Comparison of ENCODE assay signal across 1 cellular context in the genomic region with DNA sequence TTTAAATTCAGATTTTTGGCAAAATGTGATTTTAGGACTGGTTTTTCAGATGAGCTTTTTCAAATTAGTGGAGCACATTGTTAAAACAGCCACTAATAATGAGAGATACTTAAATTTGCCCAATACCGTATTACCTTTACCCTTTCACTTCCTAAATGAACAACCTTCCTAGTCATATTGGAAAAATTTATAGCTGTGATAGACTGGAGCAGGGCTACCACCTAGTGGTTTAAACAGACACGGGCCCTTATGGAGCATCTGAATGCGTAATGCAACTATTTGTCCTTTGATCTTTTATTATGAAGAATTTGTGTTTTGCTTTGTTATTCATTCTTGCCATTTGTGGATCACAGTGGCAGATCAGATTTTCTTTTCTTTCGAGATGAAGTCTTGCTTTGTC.
TF ChIP-seq lines count a peak whose summit lies in the region.

No MANE protein-coding gene starts in this region.

TF ChIP-seq in GM12878, 131 proteins besides CTCF, POLR2A, EP300 and RAD21 (continued from another document):
- TF ChIP-seq, protein P1, sequence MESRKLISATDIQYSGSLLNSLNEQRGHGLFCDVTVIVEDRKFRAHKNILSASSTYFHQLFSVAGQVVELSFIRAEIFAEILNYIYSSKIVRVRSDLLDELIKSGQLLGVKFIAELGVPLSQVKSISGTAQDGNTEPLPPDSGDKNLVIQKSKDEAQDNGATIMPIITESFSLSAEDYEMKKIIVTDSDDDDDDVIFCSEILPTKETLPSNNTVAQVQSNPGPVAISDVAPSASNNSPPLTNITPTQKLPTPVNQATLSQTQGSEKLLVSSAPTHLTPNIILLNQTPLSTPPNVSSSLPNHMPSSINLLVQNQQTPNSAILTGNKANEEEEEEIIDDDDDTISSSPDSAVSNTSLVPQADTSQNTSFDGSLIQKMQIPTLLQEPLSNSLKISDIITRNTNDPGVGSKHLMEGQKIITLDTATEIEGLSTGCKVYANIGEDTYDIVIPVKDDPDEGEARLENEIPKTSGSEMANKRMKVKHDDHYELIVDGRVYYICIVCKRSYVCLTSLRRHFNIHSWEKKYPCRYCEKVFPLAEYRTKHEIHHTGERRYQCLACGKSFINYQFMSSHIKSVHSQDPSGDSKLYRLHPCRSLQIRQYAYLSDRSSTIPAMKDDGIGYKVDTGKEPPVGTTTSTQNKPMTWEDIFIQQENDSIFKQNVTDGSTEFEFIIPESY (IDR thresholded peaks at IDR 0.05), result peak; percentile 85; the same call in 1 of the 2 replicates
- TF ChIP-seq, protein P2, sequence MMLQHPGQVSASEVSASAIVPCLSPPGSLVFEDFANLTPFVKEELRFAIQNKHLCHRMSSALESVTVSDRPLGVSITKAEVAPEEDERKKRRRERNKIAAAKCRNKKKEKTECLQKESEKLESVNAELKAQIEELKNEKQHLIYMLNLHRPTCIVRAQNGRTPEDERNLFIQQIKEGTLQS (IDR thresholded peaks at IDR 0.05; ENCODE audit: borderline replicate concordance, extremely low read depth, low read depth, low read length), result no peak
- TF ChIP-seq, protein P3, sequence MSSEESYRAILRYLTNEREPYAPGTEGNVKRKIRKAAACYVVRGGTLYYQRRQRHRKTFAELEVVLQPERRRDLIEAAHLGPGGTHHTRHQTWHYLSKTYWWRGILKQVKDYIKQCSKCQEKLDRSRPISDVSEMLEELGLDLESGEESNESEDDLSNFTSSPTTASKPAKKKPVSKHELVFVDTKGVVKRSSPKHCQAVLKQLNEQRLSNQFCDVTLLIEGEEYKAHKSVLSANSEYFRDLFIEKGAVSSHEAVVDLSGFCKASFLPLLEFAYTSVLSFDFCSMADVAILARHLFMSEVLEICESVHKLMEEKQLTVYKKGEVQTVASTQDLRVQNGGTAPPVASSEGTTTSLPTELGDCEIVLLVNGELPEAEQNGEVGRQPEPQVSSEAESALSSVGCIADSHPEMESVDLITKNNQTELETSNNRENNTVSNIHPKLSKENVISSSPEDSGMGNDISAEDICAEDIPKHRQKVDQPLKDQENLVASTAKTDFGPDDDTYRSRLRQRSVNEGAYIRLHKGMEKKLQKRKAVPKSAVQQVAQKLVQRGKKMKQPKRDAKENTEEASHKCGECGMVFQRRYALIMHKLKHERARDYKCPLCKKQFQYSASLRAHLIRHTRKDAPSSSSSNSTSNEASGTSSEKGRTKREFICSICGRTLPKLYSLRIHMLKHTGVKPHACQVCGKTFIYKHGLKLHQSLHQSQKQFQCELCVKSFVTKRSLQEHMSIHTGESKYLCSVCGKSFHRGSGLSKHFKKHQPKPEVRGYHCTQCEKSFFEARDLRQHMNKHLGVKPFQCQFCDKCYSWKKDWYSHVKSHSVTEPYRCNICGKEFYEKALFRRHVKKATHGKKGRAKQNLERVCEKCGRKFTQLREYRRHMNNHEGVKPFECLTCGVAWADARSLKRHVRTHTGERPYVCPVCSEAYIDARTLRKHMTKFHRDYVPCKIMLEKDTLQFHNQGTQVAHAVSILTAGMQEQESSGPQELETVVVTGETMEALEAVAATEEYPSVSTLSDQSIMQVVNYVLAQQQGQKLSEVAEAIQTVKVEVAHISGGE (CRISPR knock-in tag; IDR thresholded peaks at IDR 0.05), result no peak
- TF ChIP-seq TCF3 (IDR thresholded peaks at IDR 0.05; ENCODE audit: borderline replicate concordance, insufficient read depth, low read depth, low read length) (no peak), YBX1 (IDR thresholded peaks at IDR 0.05) (no peak), HCFC1 (IDR thresholded peaks at IDR 0.05; ENCODE audit: low read length) (no peak), MTA2 (IDR thresholded peaks at IDR 0.05; ENCODE audit: low read depth) (peak; percentile 47; the same call in 1 of the 2 replicates), BHLHE40 (IDR thresholded peaks at IDR 0.05; ENCODE audit: borderline replicate concordance in 1 of 2, low read depth in 2 of 2, low read length in 1 of 2) (no peak), SREBF2 (IDR thresholded peaks at IDR 0.05; ENCODE audit: low read length) (no peak), NR2F1 (conservative IDR thresholded peaks at IDR 0.05) (peak; percentile 92), MTA3 (IDR thresholded peaks at IDR 0.05; ENCODE audit: borderline replicate concordance, low read length) (no peak), CEBPB (IDR thresholded peaks at IDR 0.05; ENCODE audit: borderline replicate concordance in 1 of 2, low read depth in 2 of 2, low read length in 2 of 2) (no peak), CREB1 (IDR thresholded peaks at IDR 0.05; ENCODE audit: low read depth) (no peak), ZNF384 (IDR thresholded peaks at IDR 0.05; ENCODE audit: borderline replicate concordance, low read depth, low read length) (no peak), JUNB (IDR thresholded peaks at IDR 0.05) (peak; percentile 79), CBX3 (IDR thresholded peaks at IDR 0.05; ENCODE audit: borderline replicate concordance, low read depth) (no peak), FOXM1 (IDR thresholded peaks at IDR 0.05; ENCODE audit: low read depth, low read length) (no peak), BACH1 (IDR thresholded peaks at IDR 0.05; ENCODE audit: borderline replicate concordance) (no peak), TBL1XR1 (IDR thresholded peaks at IDR 0.05; ENCODE audit: low read depth, low read length) (no peak), POLR2AphosphoS2 (IDR thresholded peaks at IDR 0.05; ENCODE audit: low read depth, low read length) (no peak), PML (IDR thresholded peaks at IDR 0.05; ENCODE audit: low read length) (no peak), EED (IDR thresholded peaks at IDR 0.05; ENCODE audit: low read depth) (no peak), NR2C2 (IDR thresholded peaks at IDR 0.05; ENCODE audit: borderline replicate concordance, control insufficient read depth, insufficient read length, low read depth) (no peak), MEF2B (IDR thresholded peaks at IDR 0.05; ENCODE audit: partially characterized antibody, poor library complexity, severe bottlenecking) (peak; percentile 23), EGR1 (IDR thresholded peaks at IDR 0.05; ENCODE audit: borderline replicate concordance in 1 of 2, low read depth in 2 of 2, low read length in 2 of 2) (no peak), KLF5 (IDR thresholded peaks at IDR 0.05; ENCODE audit: partially characterized antibody) (no peak), DPF2 (IDR thresholded peaks at IDR 0.05) (no peak), SREBF1 (IDR thresholded peaks at IDR 0.05; ENCODE audit: low read length) (no peak), SUZ12 (IDR thresholded peaks at IDR 0.05; ENCODE audit: unreplicated experiment) (no peak)
- TF ChIP-seq, protein P4, sequence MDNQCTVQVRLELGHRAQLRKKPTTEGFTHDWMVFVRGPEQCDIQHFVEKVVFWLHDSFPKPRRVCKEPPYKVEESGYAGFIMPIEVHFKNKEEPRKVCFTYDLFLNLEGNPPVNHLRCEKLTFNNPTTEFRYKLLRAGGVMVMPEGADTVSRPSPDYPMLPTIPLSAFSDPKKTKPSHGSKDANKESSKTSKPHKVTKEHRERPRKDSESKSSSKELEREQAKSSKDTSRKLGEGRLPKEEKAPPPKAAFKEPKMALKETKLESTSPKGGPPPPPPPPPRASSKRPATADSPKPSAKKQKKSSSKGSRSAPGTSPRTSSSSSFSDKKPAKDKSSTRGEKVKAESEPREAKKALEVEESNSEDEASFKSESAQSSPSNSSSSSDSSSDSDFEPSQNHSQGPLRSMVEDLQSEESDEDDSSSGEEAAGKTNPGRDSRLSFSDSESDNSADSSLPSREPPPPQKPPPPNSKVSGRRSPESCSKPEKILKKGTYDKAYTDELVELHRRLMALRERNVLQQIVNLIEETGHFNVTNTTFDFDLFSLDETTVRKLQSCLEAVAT (IDR thresholded peaks at IDR 0.05), result no peak
- TF ChIP-seq, protein P5, sequence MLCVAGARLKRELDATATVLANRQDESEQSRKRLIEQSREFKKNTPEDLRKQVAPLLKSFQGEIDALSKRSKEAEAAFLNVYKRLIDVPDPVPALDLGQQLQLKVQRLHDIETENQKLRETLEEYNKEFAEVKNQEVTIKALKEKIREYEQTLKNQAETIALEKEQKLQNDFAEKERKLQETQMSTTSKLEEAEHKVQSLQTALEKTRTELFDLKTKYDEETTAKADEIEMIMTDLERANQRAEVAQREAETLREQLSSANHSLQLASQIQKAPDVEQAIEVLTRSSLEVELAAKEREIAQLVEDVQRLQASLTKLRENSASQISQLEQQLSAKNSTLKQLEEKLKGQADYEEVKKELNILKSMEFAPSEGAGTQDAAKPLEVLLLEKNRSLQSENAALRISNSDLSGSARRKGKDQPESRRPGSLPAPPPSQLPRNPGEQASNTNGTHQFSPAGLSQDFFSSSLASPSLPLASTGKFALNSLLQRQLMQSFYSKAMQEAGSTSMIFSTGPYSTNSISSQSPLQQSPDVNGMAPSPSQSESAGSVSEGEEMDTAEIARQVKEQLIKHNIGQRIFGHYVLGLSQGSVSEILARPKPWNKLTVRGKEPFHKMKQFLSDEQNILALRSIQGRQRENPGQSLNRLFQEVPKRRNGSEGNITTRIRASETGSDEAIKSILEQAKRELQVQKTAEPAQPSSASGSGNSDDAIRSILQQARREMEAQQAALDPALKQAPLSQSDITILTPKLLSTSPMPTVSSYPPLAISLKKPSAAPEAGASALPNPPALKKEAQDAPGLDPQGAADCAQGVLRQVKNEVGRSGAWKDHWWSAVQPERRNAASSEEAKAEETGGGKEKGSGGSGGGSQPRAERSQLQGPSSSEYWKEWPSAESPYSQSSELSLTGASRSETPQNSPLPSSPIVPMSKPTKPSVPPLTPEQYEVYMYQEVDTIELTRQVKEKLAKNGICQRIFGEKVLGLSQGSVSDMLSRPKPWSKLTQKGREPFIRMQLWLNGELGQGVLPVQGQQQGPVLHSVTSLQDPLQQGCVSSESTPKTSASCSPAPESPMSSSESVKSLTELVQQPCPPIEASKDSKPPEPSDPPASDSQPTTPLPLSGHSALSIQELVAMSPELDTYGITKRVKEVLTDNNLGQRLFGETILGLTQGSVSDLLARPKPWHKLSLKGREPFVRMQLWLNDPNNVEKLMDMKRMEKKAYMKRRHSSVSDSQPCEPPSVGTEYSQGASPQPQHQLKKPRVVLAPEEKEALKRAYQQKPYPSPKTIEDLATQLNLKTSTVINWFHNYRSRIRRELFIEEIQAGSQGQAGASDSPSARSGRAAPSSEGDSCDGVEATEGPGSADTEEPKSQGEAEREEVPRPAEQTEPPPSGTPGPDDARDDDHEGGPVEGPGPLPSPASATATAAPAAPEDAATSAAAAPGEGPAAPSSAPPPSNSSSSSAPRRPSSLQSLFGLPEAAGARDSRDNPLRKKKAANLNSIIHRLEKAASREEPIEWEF (IDR thresholded peaks at IDR 0.05; ENCODE audit: insufficient replicate concordance, low read depth, low read length), result no peak
- TF ChIP-seq, protein P6, sequence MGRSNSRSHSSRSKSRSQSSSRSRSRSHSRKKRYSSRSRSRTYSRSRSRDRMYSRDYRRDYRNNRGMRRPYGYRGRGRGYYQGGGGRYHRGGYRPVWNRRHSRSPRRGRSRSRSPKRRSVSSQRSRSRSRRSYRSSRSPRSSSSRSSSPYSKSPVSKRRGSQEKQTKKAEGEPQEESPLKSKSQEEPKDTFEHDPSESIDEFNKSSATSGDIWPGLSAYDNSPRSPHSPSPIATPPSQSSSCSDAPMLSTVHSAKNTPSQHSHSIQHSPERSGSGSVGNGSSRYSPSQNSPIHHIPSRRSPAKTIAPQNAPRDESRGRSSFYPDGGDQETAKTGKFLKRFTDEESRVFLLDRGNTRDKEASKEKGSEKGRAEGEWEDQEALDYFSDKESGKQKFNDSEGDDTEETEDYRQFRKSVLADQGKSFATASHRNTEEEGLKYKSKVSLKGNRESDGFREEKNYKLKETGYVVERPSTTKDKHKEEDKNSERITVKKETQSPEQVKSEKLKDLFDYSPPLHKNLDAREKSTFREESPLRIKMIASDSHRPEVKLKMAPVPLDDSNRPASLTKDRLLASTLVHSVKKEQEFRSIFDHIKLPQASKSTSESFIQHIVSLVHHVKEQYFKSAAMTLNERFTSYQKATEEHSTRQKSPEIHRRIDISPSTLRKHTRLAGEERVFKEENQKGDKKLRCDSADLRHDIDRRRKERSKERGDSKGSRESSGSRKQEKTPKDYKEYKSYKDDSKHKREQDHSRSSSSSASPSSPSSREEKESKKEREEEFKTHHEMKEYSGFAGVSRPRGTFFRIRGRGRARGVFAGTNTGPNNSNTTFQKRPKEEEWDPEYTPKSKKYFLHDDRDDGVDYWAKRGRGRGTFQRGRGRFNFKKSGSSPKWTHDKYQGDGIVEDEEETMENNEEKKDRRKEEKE (IDR thresholded peaks at IDR 0.05), result no peak
- TF ChIP-seq, protein P7, sequence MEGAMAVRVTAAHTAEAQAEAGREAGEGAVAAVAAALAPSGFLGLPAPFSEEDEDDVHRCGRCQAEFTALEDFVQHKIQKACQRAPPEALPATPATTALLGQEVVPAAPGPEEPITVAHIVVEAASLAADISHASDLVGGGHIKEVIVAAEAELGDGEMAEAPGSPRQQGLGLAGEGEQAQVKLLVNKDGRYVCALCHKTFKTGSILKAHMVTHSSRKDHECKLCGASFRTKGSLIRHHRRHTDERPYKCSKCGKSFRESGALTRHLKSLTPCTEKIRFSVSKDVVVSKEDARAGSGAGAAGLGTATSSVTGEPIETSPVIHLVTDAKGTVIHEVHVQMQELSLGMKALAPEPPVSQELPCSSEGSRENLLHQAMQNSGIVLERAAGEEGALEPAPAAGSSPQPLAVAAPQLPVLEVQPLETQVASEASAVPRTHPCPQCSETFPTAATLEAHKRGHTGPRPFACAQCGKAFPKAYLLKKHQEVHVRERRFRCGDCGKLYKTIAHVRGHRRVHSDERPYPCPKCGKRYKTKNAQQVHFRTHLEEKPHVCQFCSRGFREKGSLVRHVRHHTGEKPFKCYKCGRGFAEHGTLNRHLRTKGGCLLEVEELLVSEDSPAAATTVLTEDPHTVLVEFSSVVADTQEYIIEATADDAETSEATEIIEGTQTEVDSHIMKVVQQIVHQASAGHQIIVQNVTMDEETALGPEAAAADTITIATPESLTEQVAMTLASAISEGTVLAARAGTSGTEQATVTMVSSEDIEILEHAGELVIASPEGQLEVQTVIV (IDR thresholded peaks at IDR 0.05; ENCODE audit: borderline replicate concordance, partially characterized antibody), result no peak
- TF ChIP-seq, protein P8, sequence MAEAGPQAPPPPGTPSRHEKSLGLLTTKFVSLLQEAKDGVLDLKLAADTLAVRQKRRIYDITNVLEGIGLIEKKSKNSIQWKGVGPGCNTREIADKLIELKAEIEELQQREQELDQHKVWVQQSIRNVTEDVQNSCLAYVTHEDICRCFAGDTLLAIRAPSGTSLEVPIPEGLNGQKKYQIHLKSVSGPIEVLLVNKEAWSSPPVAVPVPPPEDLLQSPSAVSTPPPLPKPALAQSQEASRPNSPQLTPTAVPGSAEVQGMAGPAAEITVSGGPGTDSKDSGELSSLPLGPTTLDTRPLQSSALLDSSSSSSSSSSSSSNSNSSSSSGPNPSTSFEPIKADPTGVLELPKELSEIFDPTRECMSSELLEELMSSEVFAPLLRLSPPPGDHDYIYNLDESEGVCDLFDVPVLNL (IDR thresholded peaks at IDR 0.05; ENCODE audit: low read depth, low read length), result no peak
- TF ChIP-seq, protein P9, sequence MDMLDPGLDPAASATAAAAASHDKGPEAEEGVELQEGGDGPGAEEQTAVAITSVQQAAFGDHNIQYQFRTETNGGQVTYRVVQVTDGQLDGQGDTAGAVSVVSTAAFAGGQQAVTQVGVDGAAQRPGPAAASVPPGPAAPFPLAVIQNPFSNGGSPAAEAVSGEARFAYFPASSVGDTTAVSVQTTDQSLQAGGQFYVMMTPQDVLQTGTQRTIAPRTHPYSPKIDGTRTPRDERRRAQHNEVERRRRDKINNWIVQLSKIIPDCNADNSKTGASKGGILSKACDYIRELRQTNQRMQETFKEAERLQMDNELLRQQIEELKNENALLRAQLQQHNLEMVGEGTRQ (IDR thresholded peaks at IDR 0.05; ENCODE audit: borderline replicate concordance, low read depth, low read length), result no peak
